Comparison of ENCODE assay signal across 2 cellular contexts in the genomic region with DNA sequence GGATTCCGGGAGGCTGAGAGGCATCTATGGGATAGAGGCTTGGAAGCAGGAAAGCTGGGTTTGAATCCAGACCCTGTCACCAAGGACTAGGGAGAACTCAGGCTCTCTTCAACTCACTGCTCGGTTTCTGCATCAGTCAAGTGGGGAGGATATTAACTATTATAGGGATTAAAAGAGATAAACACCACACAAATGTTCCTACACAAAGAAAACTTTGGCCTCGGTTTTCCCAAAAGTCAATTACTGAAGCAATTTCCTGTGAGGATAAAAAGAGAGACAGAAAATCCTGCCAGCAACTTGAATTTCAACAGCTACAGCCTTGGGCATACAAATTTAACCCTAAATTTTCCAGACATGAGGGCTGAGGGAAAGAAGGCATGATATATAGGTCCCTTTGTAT.
A peak's percentile ranks its signal among the peaks of the same experiment; 100 is the strongest.
TF ChIP-seq lines count a peak whose summit lies in the region.

No MANE protein-coding gene starts in this region.

TF ChIP-seq in GM23338, 12 proteins besides CTCF, POLR2A, EP300 and RAD21 (continued from another document and continues in another):
- TF ChIP-seq, protein P1, sequence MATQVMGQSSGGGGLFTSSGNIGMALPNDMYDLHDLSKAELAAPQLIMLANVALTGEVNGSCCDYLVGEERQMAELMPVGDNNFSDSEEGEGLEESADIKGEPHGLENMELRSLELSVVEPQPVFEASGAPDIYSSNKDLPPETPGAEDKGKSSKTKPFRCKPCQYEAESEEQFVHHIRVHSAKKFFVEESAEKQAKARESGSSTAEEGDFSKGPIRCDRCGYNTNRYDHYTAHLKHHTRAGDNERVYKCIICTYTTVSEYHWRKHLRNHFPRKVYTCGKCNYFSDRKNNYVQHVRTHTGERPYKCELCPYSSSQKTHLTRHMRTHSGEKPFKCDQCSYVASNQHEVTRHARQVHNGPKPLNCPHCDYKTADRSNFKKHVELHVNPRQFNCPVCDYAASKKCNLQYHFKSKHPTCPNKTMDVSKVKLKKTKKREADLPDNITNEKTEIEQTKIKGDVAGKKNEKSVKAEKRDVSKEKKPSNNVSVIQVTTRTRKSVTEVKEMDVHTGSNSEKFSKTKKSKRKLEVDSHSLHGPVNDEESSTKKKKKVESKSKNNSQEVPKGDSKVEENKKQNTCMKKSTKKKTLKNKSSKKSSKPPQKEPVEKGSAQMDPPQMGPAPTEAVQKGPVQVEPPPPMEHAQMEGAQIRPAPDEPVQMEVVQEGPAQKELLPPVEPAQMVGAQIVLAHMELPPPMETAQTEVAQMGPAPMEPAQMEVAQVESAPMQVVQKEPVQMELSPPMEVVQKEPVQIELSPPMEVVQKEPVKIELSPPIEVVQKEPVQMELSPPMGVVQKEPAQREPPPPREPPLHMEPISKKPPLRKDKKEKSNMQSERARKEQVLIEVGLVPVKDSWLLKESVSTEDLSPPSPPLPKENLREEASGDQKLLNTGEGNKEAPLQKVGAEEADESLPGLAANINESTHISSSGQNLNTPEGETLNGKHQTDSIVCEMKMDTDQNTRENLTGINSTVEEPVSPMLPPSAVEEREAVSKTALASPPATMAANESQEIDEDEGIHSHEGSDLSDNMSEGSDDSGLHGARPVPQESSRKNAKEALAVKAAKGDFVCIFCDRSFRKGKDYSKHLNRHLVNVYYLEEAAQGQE (IDR thresholded peaks at IDR 0.05; ENCODE audit: unreplicated experiment) = no peak
- TF ChIP-seq EZH2phosphoT487 (IDR thresholded peaks at IDR 0.05; ENCODE audit: unreplicated experiment) = no peak
- TF ChIP-seq EZH2 (IDR thresholded peaks at IDR 0.05; ENCODE audit: low read depth, unreplicated experiment) = no peak
- no peak for TF ChIP-seq ZNF114 (CRISPR knock-in tag; IDR thresholded peaks at IDR 0.05)
- no peak for TF ChIP-seq NANOG (IDR thresholded peaks at IDR 0.05; ENCODE audit: borderline replicate concordance)
- TF ChIP-seq POLR2AphosphoS5 (IDR thresholded peaks at IDR 0.05; ENCODE audit: low read depth) = no peak
- TF ChIP-seq CREB1 (CRISPR knock-in tag; IDR thresholded peaks at IDR 0.05; ENCODE audit: low read depth) = no peak
- TF ChIP-seq ZNF331 (CRISPR knock-in tag; IDR thresholded peaks at IDR 0.05; ENCODE audit: low read depth) = no peak
- no peak for TF ChIP-seq JUNB (IDR thresholded peaks at IDR 0.05; ENCODE audit: unreplicated experiment)
- TF ChIP-seq, protein P2, sequence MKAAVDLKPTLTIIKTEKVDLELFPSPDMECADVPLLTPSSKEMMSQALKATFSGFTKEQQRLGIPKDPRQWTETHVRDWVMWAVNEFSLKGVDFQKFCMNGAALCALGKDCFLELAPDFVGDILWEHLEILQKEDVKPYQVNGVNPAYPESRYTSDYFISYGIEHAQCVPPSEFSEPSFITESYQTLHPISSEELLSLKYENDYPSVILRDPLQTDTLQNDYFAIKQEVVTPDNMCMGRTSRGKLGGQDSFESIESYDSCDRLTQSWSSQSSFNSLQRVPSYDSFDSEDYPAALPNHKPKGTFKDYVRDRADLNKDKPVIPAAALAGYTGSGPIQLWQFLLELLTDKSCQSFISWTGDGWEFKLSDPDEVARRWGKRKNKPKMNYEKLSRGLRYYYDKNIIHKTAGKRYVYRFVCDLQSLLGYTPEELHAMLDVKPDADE (IDR thresholded peaks at IDR 0.05) = no peak

TF ChIP-seq in liver, 16 proteins besides CTCF, POLR2A, EP300 and RAD21 (continued from another document):
- TF ChIP-seq, protein P1 (IDR thresholded peaks at IDR 0.05) = peak; percentile 62
- TF ChIP-seq SP1 (IDR thresholded peaks at IDR 0.05) = peak; percentile 60
- TF ChIP-seq, protein P3, sequence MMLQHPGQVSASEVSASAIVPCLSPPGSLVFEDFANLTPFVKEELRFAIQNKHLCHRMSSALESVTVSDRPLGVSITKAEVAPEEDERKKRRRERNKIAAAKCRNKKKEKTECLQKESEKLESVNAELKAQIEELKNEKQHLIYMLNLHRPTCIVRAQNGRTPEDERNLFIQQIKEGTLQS (IDR thresholded peaks at IDR 0.05) = no peak
- TF ChIP-seq YY1 (IDR thresholded peaks at IDR 0.05) = peak; percentile 32
- no peak for TF ChIP-seq NR2F2 (IDR thresholded peaks at IDR 0.05)
- peak; percentile 21 to 76 for TF ChIP-seq GABPA (IDR thresholded peaks at IDR 0.05 in 1 of 2, conservative IDR thresholded peaks at IDR 0.05 in 1 of 2)
- TF ChIP-seq EGR1 (IDR thresholded peaks at IDR 0.05; ENCODE audit: low read depth in 2 of 2) = no peak
- TF ChIP-seq JUND (IDR thresholded peaks at IDR 0.05) = peak in 1 of 2 donors; percentile 68
- TF ChIP-seq RXRA (IDR thresholded peaks at IDR 0.05) = peak; percentile 42 to 70
